Comparison of ENCODE assay signal across 1 cellular context in the genomic region with DNA sequence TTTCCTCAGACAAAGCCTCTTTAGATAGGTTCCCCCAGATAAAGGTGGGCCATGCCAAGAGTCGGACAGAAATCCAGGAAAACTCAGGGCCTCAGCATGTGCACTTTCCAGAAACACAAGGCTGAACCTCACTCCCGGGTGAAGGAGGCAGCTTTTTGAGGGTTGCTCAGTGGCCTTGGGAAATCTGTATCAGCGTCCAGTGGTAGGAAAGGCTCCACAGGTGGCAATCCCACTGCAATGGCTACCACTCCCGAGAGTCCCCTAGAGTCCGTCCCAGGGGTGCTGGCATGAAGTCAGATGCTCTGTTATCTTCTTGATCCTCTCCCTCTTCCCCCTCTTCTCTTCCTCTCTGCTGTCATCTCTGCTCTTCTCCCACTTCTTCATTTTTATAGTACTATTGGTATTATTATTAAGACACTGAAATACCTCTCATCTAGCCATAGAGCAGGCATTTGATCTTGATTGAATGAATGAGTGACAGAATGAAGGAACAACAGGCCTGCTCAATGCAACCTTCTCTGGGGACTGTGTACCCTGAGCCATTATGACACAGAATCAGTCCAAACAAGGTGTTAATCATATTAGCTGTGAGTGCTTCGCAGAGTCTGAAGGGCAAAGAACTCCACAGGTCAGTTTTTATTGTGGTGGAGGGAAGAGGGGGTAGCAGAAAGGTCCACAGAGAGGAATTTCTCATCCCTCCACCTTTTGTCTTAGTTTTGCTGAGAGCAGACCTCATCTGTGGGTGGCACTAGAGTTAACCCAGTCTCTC.
TF ChIP-seq lines count a peak whose summit lies in the region.

No MANE protein-coding gene starts in this region.

TF ChIP-seq in HepG2, 621 proteins besides CTCF, POLR2A, EP300 and RAD21 (continued from another document and continues in another):
- TF ChIP-seq NR2F6 (IDR thresholded peaks at IDR 0.05) (0 out of 2 replicates have a peak, but pooled peaks have one; percentile 23), NR2F6 (CRISPR knock-in tag; IDR thresholded peaks at IDR 0.05) (no peak), ZNF383 (CRISPR knock-in tag; IDR thresholded peaks at IDR 0.05; ENCODE audit: borderline replicate concordance) (no peak), ZNF614 (CRISPR knock-in tag; IDR thresholded peaks at IDR 0.05; ENCODE audit: borderline replicate concordance) (peak; percentile 19; the same call in 1 of the 2 replicates), GATAD2A (CRISPR knock-in tag; IDR thresholded peaks at IDR 0.05) (peak; percentile 40; the same call in 1 of the 2 replicates), NONO (IDR thresholded peaks at IDR 0.05) (no peak), NONO (CRISPR knock-in tag; conservative IDR thresholded peaks at IDR 0.05) (0 out of 2 replicates have a peak, but pooled peaks have one; percentile 15), SMC3 (IDR thresholded peaks at IDR 0.05; ENCODE audit: low read length) (0 out of 2 replicates have a peak, but pooled peaks have one; percentile 12), MIXL1 (CRISPR knock-in tag; IDR thresholded peaks at IDR 0.05) (peak; percentile 94), ZNF24 (IDR thresholded peaks at IDR 0.05) (peak; percentile 87), CHD2 (IDR thresholded peaks at IDR 0.05; ENCODE audit: low read depth, low read length) (no peak), GTF2F1 (IDR thresholded peaks at IDR 0.05; ENCODE audit: low read length) (no peak), SOX13 (IDR thresholded peaks at IDR 0.05) (no peak), SOX13 (CRISPR knock-in tag; conservative IDR thresholded peaks at IDR 0.05 in 1 of 2, IDR thresholded peaks at IDR 0.05 in 1 of 2) (peak in 1 of 2 experiments; percentile 43; a peak in 1 of 4 replicates), NCOR1 (IDR thresholded peaks at IDR 0.05; ENCODE audit: borderline replicate concordance, low read length) (peak; percentile 30; the same call in 1 of the 2 replicates), ZNF180 (CRISPR knock-in tag; IDR thresholded peaks at IDR 0.05; ENCODE audit: borderline replicate concordance, low read depth) (no peak), TBX2 (CRISPR knock-in tag; IDR thresholded peaks at IDR 0.05; ENCODE audit: borderline replicate concordance) (peak; percentile 61), ZBTB21 (CRISPR knock-in tag; IDR thresholded peaks at IDR 0.05) (no peak), CREB1 (IDR thresholded peaks at IDR 0.05) (no peak), CREB1 (CRISPR knock-in tag; IDR thresholded peaks at IDR 0.05) (peak; percentile 59), REPIN1 (CRISPR knock-in tag; IDR thresholded peaks at IDR 0.05; ENCODE audit: borderline replicate concordance, low read depth) (peak; percentile 52; the same call in 1 of the 2 replicates), ZNF652 (CRISPR knock-in tag; IDR thresholded peaks at IDR 0.05; ENCODE audit: borderline replicate concordance, low read depth) (peak; percentile 56; the same call in 1 of the 2 replicates), CREM (IDR thresholded peaks at IDR 0.05) (0 out of 2 replicates have a peak, but pooled peaks have one; percentile 17), CREM (CRISPR knock-in tag; IDR thresholded peaks at IDR 0.05) (no peak), ZNF839 (CRISPR knock-in tag; IDR thresholded peaks at IDR 0.05; ENCODE audit: borderline replicate concordance) (no peak), HDAC1 (CRISPR knock-in tag; IDR thresholded peaks at IDR 0.05) (0 out of 2 replicates have a peak, but pooled peaks have one; percentile 43), ZC3H4 (CRISPR knock-in tag; IDR thresholded peaks at IDR 0.05; ENCODE audit: borderline replicate concordance) (no peak), ZNF816 (CRISPR knock-in tag; IDR thresholded peaks at IDR 0.05; ENCODE audit: borderline replicate concordance) (0 out of 2 replicates have a peak, but pooled peaks have one; percentile 39), HNF4A (CRISPR knock-in tag; IDR thresholded peaks at IDR 0.05) (peak; percentile 76), FOXP1 (IDR thresholded peaks at IDR 0.05) (no peak), FOXP1 (CRISPR knock-in tag; IDR thresholded peaks at IDR 0.05) (peak; percentile 31; the same call in 1 of the 2 replicates), SATB2 (CRISPR knock-in tag; IDR thresholded peaks at IDR 0.05) (no peak), HOXA3 (CRISPR knock-in tag; IDR thresholded peaks at IDR 0.05) (peak; percentile 35; the same call in 1 of the 2 replicates), HNF4G (IDR thresholded peaks at IDR 0.05; ENCODE audit: borderline replicate concordance, low read depth, low read length) (peak; percentile 72; the same call in 1 of the 2 replicates), HNF4G (CRISPR knock-in tag; IDR thresholded peaks at IDR 0.05; ENCODE audit: borderline replicate concordance, low read depth) (no peak)
- TF ChIP-seq, protein P1, sequence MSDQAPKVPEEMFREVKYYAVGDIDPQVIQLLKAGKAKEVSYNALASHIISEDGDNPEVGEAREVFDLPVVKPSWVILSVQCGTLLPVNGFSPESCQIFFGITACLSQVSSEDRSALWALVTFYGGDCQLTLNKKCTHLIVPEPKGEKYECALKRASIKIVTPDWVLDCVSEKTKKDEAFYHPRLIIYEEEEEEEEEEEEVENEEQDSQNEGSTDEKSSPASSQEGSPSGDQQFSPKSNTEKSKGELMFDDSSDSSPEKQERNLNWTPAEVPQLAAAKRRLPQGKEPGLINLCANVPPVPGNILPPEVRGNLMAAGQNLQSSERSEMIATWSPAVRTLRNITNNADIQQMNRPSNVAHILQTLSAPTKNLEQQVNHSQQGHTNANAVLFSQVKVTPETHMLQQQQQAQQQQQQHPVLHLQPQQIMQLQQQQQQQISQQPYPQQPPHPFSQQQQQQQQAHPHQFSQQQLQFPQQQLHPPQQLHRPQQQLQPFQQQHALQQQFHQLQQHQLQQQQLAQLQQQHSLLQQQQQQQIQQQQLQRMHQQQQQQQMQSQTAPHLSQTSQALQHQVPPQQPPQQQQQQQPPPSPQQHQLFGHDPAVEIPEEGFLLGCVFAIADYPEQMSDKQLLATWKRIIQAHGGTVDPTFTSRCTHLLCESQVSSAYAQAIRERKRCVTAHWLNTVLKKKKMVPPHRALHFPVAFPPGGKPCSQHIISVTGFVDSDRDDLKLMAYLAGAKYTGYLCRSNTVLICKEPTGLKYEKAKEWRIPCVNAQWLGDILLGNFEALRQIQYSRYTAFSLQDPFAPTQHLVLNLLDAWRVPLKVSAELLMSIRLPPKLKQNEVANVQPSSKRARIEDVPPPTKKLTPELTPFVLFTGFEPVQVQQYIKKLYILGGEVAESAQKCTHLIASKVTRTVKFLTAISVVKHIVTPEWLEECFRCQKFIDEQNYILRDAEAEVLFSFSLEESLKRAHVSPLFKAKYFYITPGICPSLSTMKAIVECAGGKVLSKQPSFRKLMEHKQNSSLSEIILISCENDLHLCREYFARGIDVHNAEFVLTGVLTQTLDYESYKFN (CRISPR knock-in tag; conservative IDR thresholded peaks at IDR 0.05): peak; percentile 54
- TF ChIP-seq, protein P2, sequence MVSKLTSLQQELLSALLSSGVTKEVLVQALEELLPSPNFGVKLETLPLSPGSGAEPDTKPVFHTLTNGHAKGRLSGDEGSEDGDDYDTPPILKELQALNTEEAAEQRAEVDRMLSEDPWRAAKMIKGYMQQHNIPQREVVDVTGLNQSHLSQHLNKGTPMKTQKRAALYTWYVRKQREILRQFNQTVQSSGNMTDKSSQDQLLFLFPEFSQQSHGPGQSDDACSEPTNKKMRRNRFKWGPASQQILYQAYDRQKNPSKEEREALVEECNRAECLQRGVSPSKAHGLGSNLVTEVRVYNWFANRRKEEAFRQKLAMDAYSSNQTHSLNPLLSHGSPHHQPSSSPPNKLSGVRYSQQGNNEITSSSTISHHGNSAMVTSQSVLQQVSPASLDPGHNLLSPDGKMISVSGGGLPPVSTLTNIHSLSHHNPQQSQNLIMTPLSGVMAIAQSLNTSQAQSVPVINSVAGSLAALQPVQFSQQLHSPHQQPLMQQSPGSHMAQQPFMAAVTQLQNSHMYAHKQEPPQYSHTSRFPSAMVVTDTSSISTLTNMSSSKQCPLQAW (CRISPR knock-in tag; IDR thresholded peaks at IDR 0.05): 0 out of 2 replicates have a peak, but pooled peaks have one; percentile 14
- TF ChIP-seq, protein P3, sequence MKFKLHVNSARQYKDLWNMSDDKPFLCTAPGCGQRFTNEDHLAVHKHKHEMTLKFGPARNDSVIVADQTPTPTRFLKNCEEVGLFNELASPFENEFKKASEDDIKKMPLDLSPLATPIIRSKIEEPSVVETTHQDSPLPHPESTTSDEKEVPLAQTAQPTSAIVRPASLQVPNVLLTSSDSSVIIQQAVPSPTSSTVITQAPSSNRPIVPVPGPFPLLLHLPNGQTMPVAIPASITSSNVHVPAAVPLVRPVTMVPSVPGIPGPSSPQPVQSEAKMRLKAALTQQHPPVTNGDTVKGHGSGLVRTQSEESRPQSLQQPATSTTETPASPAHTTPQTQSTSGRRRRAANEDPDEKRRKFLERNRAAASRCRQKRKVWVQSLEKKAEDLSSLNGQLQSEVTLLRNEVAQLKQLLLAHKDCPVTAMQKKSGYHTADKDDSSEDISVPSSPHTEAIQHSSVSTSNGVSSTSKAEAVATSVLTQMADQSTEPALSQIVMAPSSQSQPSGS (CRISPR knock-in tag; IDR thresholded peaks at IDR 0.05): peak; percentile 14; the same call in 1 of the 2 replicates
- TF ChIP-seq, protein P4, sequence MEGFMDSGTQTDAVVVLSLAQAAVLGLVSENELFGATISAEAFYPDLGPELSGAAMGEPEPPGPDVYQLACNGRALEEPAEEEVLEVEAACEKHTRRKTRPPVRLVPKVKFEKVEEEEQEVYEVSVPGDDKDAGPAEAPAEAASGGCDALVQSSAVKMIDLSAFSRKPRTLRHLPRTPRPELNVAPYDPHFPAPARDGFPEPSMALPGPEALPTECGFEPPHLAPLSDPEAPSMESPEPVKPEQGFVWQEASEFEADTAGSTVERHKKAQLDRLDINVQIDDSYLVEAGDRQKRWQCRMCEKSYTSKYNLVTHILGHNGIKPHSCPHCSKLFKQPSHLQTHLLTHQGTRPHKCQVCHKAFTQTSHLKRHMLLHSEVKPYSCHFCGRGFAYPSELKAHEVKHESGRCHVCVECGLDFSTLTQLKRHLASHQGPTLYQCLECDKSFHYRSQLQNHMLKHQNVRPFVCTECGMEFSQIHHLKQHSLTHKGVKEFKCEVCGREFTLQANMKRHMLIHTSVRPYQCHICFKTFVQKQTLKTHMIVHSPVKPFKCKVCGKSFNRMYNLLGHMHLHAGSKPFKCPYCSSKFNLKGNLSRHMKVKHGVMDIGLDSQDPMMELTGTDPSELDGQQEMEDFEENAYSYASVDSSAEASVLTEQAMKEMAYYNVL (CRISPR knock-in tag; IDR thresholded peaks at IDR 0.05; ENCODE audit: borderline replicate concordance): no peak
- TF ChIP-seq, protein P5, sequence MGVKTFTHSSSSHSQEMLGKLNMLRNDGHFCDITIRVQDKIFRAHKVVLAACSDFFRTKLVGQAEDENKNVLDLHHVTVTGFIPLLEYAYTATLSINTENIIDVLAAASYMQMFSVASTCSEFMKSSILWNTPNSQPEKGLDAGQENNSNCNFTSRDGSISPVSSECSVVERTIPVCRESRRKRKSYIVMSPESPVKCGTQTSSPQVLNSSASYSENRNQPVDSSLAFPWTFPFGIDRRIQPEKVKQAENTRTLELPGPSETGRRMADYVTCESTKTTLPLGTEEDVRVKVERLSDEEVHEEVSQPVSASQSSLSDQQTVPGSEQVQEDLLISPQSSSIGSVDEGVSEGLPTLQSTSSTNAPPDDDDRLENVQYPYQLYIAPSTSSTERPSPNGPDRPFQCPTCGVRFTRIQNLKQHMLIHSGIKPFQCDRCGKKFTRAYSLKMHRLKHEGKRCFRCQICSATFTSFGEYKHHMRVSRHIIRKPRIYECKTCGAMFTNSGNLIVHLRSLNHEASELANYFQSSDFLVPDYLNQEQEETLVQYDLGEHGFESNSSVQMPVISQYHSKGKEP (CRISPR knock-in tag; IDR thresholded peaks at IDR 0.05): no peak
- TF ChIP-seq, protein P6, sequence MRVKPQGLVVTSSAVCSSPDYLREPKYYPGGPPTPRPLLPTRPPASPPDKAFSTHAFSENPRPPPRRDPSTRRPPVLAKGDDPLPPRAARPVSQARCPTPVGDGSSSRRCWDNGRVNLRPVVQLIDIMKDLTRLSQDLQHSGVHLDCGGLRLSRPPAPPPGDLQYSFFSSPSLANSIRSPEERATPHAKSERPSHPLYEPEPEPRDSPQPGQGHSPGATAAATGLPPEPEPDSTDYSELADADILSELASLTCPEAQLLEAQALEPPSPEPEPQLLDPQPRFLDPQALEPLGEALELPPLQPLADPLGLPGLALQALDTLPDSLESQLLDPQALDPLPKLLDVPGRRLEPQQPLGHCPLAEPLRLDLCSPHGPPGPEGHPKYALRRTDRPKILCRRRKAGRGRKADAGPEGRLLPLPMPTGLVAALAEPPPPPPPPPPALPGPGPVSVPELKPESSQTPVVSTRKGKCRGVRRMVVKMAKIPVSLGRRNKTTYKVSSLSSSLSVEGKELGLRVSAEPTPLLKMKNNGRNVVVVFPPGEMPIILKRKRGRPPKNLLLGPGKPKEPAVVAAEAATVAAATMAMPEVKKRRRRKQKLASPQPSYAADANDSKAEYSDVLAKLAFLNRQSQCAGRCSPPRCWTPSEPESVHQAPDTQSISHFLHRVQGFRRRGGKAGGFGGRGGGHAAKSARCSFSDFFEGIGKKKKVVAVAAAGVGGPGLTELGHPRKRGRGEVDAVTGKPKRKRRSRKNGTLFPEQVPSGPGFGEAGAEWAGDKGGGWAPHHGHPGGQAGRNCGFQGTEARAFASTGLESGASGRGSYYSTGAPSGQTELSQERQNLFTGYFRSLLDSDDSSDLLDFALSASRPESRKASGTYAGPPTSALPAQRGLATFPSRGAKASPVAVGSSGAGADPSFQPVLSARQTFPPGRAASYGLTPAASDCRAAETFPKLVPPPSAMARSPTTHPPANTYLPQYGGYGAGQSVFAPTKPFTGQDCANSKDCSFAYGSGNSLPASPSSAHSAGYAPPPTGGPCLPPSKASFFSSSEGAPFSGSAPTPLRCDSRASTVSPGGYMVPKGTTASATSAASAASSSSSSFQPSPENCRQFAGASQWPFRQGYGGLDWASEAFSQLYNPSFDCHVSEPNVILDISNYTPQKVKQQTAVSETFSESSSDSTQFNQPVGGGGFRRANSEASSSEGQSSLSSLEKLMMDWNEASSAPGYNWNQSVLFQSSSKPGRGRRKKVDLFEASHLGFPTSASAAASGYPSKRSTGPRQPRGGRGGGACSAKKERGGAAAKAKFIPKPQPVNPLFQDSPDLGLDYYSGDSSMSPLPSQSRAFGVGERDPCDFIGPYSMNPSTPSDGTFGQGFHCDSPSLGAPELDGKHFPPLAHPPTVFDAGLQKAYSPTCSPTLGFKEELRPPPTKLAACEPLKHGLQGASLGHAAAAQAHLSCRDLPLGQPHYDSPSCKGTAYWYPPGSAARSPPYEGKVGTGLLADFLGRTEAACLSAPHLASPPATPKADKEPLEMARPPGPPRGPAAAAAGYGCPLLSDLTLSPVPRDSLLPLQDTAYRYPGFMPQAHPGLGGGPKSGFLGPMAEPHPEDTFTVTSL (CRISPR knock-in tag; IDR thresholded peaks at IDR 0.05; ENCODE audit: borderline replicate concordance): 0 out of 2 replicates have a peak, but pooled peaks have one; percentile 29
- TF ChIP-seq, protein P7, sequence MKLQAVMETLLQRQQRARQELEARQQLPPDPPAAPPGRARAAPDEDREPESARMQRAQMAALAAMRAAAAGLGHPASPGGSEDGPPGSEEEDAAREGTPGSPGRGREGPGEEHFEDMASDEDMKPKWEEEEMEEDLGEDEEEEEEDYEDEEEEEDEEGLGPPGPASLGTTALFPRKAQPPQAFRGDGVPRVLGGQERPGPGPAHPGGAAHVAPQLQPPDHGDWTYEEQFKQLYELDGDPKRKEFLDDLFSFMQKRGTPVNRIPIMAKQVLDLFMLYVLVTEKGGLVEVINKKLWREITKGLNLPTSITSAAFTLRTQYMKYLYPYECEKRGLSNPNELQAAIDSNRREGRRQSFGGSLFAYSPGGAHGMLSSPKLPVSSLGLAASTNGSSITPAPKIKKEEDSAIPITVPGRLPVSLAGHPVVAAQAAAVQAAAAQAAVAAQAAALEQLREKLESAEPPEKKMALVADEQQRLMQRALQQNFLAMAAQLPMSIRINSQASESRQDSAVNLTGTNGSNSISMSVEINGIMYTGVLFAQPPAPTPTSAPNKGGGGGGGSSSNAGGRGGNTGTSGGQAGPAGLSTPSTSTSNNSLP (IDR thresholded peaks at IDR 0.05; ENCODE audit: low read depth, low read length): peak; percentile 24; the same call in 1 of the 2 replicates
